29 cellular contexts compared by ENCODE assay signal in genomic region chr9:100186356-100186755, GRCh38.
"Had no signal": no experiment of that assay in that cellular context is flagged by ENCODE, and none has a peak within 500 bp of the region (broad histone marks: within the 10 kb centered on the region; RNA-seq: fewer than 3 reads in every experiment).

No MANE protein-coding gene starts in this region.

- H3K9me3 ChIP-seq: neutrophil, prostate gland, testis had no signal

- DNase-seq: activated CD4-positive, alpha-beta T cell treated with anti-CD3 and anti-CD28 coated beads for 4 hours; activated CD4-positive, alpha-beta T cell treated with anti-CD3 and anti-CD28 coated beads, Interleukin-2, amount 50 U/mL, for 4 hours; activated naive CD4-positive, alpha-beta T cell; activated T-cell treated with anti-CD3 and anti-CD28 coated beads for 4 hours; activated T-cell treated with anti-CD3 and anti-CD28 coated beads, Interleukin-2, amount 50 U/mL, for 72 hours; central memory CD4-positive, alpha-beta T cell; gastrocnemius medialis; head of caudate nucleus; hippocampal formation; immature natural killer cell; kidney; left colon; mammary epithelial cell; naive B cell; nephron progenitor cell; retina; stimulated activated CD4-positive, alpha-beta T cell treated with anti-CD3 and anti-CD28 coated beads, Interleukin-12 subunit alpha, Interleukin-12 subunit beta, amount 100 ng/mL, for 4 hours; stimulated activated CD4-positive, alpha-beta T cell treated with anti-CD3 and anti-CD28 coated beads, Interleukin-4, amount 100 ng/mL, for 1 hour; stimulated activated naive CD8-positive, alpha-beta T cell treated with anti-CD3 and anti-CD28 coated beads, Interleukin-15, Interleukin-2, amounts not matched to agents 100 U/mL and 50 U/mL, for 24 hours; testis; transverse colon had no signal

- H3K36me3 ChIP-seq: breast epithelium, gastrocnemius medialis, neutrophil, prostate gland had no signal

- H3K27ac ChIP-seq: breast epithelium, gastrocnemius medialis, neutrophil, prostate gland, skin epidermis, testis, transverse colon, VCaP had no signal

- ATAC-seq: activated naive CD4-positive, alpha-beta T cell treated with anti-CD3 and anti-CD28 coated beads, Interleukin-2, amount 50 U/mL, for 72 hours; activated T-cell treated with anti-CD3 and anti-CD28 coated beads, Interleukin-2, amount 50 U/mL, for 72 hours; esophagus mucosa; gastrocnemius medialis; left colon; sciatic nerve; stimulated activated naive CD8-positive, alpha-beta T cell treated with anti-CD3 and anti-CD28 coated beads, Interleukin-15, Interleukin-2, amounts not matched to agents 100 U/mL and 50 U/mL, for 24 hours had no signal

- H3K27me3 ChIP-seq: breast epithelium, gastrocnemius medialis, neutrophil, testis, transverse colon had no signal

- FAIRE-seq: kidney had no signal

- H3K4me3 ChIP-seq: breast epithelium, gastrocnemius medialis, prostate gland, skin epidermis, testis, transverse colon had no signal

- H3K4me1 ChIP-seq: breast epithelium, gastrocnemius medialis, prostate gland, testis, transverse colon had no signal
